Comparison of ENCODE assay signal across 17 cellular contexts in the genomic region with DNA sequence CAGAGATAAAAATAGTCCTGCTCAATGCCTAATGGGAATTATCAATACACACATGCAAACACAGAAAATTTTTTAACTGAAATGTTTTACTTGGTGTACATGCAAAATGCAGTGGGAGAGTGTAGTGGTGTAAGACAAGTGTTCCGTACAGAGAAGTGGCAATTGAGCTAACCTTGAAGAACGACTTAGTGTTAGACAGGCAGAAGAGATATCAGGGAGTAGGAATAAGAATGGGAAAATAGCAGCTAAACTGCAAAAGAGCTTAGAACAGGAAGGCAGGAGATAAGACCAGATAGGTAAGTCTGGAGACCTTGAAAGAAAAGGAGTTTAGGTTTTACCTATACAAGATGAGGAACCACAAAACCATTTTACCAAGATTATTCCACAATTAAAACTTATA. TPM values are rescaled to one million over a fixed set of nuclear protein-coding genes. Genes with fewer than 3 reads are reported as not detected.
A peak's percentile ranks its signal among the peaks of the same experiment; 100 is the strongest.
DNase-seq lines count a peak whose midpoint lies in the region; ATAC-seq and TF ChIP-seq lines count a peak whose summit lies in the region.
"Had no signal": no experiment of that assay in that cellular context is flagged by ENCODE, and none has a peak within 500 bp of the region (broad histone marks: within the 10 kb centered on the region; RNA-seq: fewer than 3 reads in every experiment).

No MANE protein-coding gene starts in this region.

- intact Hi-C loops in left ventricle myocardium inferior (cut with micrococcal nuclease) (no loop called here), Right ventricle myocardium inferior (cut with DNase I) (no loop called here)

- H3K9me3 Mint-ChIP-seq in endodermal cell: no peaks in the 10 kb centered on the region
- H3K9me3 Mint-ChIP-seq: CD14-positive monocyte had no signal

- no peak overlapping the region for H2AFZ ChIP-seq in Loucy (ENCODE audit: low read length)
- H2AFZ ChIP-seq: PC-9 had no signal

- no peaks in the 10 kb centered on the region for H3K27me3 Mint-ChIP-seq in endodermal cell (ENCODE audit: insufficient read depth)

- H3K9me2 ChIP-seq in Loucy (replicated peaks; ENCODE audit: low read depth, low read length): no peaks in the 10 kb centered on the region

- H3K27me3 ChIP-seq in left ventricle myocardium inferior (ENCODE audit: low read depth) (no peaks in the 10 kb centered on the region), Loucy (ENCODE audit: insufficient read depth, low read length, poor library complexity, severe bottlenecking) (no peaks in the 10 kb centered on the region), endodermal cell (ENCODE audit: control insufficient read depth, insufficient read depth, low read length, poor library complexity, severe bottlenecking) (no peaks in the 10 kb centered on the region)

- POLR2A ChIA-PET in HEK293T (lab: Yijun Ruan, JAX): interaction anchor here (1.3 kb wide), 1 partner anchor 9 kb away, joined by 4 read pairs; the partner anchor contains the start of gene USP24

- no peak overlapping the region for H3K4me3 Mint-ChIP-seq in endodermal cell
- H3K4me3 Mint-ChIP-seq: CD14-positive monocyte had no signal

- TF ChIP-seq CTCF in left ventricle myocardium inferior (IDR thresholded peaks at IDR 0.05; ENCODE audit: borderline replicate concordance): no peak
- no peak for TF ChIP-seq CTCF in Loucy (conservative IDR thresholded peaks at IDR 0.05; ENCODE audit: low read length)
- no peak for TF ChIP-seq CTCF in endodermal cell (conservative IDR thresholded peaks at IDR 0.05)

- H3K36me3 ChIP-seq in left ventricle myocardium inferior (no peaks in the 10 kb centered on the region), Loucy (ENCODE audit: insufficient read depth, low read length) (0 out of 2 replicates have a peak, but pooled peaks cover 9% of the 10 kb centered on the region), endodermal cell (ENCODE audit: control insufficient read depth, insufficient read depth, low read length) (peaks cover 25% of the 10 kb centered on the region)

- H4K20me1 ChIP-seq in Loucy (ENCODE audit: insufficient read depth, low read length, poor library complexity, severe bottlenecking): peaks cover 96% of the 10 kb centered on the region

- H3K4me1 Mint-ChIP-seq in endodermal cell: peaks cover 57% of the 10 kb centered on the region

- H3K9me3 ChIP-seq in left ventricle myocardium inferior (replicated peaks) (no peaks in the 10 kb centered on the region), Loucy (ENCODE audit: insufficient read depth, low read depth, low read length) (no peaks in the 10 kb centered on the region), endodermal cell (ENCODE audit: control insufficient read depth, low read length) (no peaks in the 10 kb centered on the region)

- 54 to 81% methylated on average over 2 of the region's 2 CpGs for WGBS in endodermal cell (ENCODE audit: insufficient coverage in 1 of 2, insufficient read length in 1 of 2), 2 experiments

- H3K4me1 ChIP-seq in left ventricle myocardium inferior: peaks cover 79% of the 10 kb centered on the region
- peaks cover 68% of the 10 kb centered on the region for H3K4me1 ChIP-seq in Loucy (ENCODE audit: insufficient read depth, low read length, poor library complexity, severe bottlenecking)
- H3K4me1 ChIP-seq in endodermal cell (ENCODE audit: control insufficient read depth, insufficient read depth, low read length): peaks cover 29% of the 10 kb centered on the region

- no peak for DNase-seq in left ventricle myocardium inferior
- no peak for DNase-seq in Right ventricle myocardium inferior (ENCODE audit: missing footprints)
- no peak for DNase-seq in endodermal cell
- DNase-seq in NCI-H82 treated with DMSO at 0.1 percent for 48 hours (lab: John Stamatoyannopoulos, UW; ENCODE audit: unreplicated experiment): no peak
- DNase-seq in HEK293T (ENCODE audit: extremely low spot score): no peak
- DNase-seq: COR-L47, DMS53, KBM-7, NCI-H1436, NCI-H2029, NCI-H2171, NCI-H446 treated with DMSO at 0.1 percent for 48 hours, PC-9 had no signal

- H3K9ac ChIP-seq in Loucy (ENCODE audit: low read depth, low read length, poor library complexity, severe bottlenecking) (no peak overlapping the region), endodermal cell (ENCODE audit: extremely low read depth, low read length, poor library complexity, severe bottlenecking) (no peak overlapping the region)

- H3K79me2 ChIP-seq in Loucy (ENCODE audit: insufficient read depth, low read length): peaks cover 100% of the 10 kb centered on the region

- H3F3A ChIP-seq in Loucy (ENCODE audit: low read depth): no peaks in the 10 kb centered on the region

- CTCF ChIA-PET in HEK293T (lab: Yijun Ruan, JAX): interaction anchor here (0.7 kb wide), 1 partner anchor 40 kb away, joined by 3 read pairs; no protein-coding TSS in a partner anchor

- H3K27ac ChIP-seq in left ventricle myocardium inferior (replicated peaks) (peak overlapping the region; percentile 40), endodermal cell (ENCODE audit: low read depth, low read length) (no peak overlapping the region)
- H3K27ac ChIP-seq: PC-9 had no signal

- H3K27ac Mint-ChIP-seq in endodermal cell: no peak overlapping the region

- peaks cover 14% of the 10 kb centered on the region for H3K36me3 Mint-ChIP-seq in endodermal cell (ENCODE audit: low read depth)

- H3K4me3 ChIP-seq in left ventricle myocardium inferior (no peak overlapping the region), Loucy (ENCODE audit: low read length, poor library complexity, severe bottlenecking) (peak overlapping the region; percentile 17), endodermal cell (ENCODE audit: low read length) (peak overlapping the region; percentile 64)
- H3K4me3 ChIP-seq: PC-9 had no signal

- peak overlapping the region; percentile 95 for H3K4me2 ChIP-seq in Loucy (ENCODE audit: low read depth, low read length, poor library complexity, severe bottlenecking)
- H3K4me2 ChIP-seq: PC-9 had no signal

- ATAC-seq in Right ventricle myocardium inferior: no peak
- no peak for ATAC-seq in GM19397 (IDR thresholded peaks at IDR 0.05; ENCODE audit: unreplicated experiment)
- ATAC-seq: HCT116 had no signal

TF ChIP-seq in HEK293T, 16 proteins besides CTCF, POLR2A, EP300 and RAD21:
- no peak for TF ChIP-seq FOXA1 (IDR thresholded peaks at IDR 0.05)
- no peak for TF ChIP-seq TARDBP (IDR thresholded peaks at IDR 0.05)
- no peak for TF ChIP-seq NFRKB (IDR thresholded peaks at IDR 0.05)
- no peak for TF ChIP-seq LEF1 (IDR thresholded peaks at IDR 0.05; ENCODE audit: borderline replicate concordance)
- TF ChIP-seq L3MBTL2 (conservative IDR thresholded peaks at IDR 0.05): no peak
- no peak for TF ChIP-seq SUZ12 (IDR thresholded peaks at IDR 0.05)
- TF ChIP-seq, protein P1, sequence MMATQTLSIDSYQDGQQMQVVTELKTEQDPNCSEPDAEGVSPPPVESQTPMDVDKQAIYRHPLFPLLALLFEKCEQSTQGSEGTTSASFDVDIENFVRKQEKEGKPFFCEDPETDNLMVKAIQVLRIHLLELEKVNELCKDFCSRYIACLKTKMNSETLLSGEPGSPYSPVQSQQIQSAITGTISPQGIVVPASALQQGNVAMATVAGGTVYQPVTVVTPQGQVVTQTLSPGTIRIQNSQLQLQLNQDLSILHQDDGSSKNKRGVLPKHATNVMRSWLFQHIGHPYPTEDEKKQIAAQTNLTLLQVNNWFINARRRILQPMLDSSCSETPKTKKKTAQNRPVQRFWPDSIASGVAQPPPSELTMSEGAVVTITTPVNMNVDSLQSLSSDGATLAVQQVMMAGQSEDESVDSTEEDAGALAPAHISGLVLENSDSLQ (IDR thresholded peaks at IDR 0.05): no peak
- no peak for TF ChIP-seq HDGF (IDR thresholded peaks at IDR 0.05; ENCODE audit: borderline replicate concordance)
- TF ChIP-seq ZNF384 (IDR thresholded peaks at IDR 0.05): no peak
- TF ChIP-seq ARNT (IDR thresholded peaks at IDR 0.05): no peak
- no peak for TF ChIP-seq BHLHE40 (IDR thresholded peaks at IDR 0.05; ENCODE audit: borderline replicate concordance)
- TF ChIP-seq CTBP1 (IDR thresholded peaks at IDR 0.05; ENCODE audit: borderline replicate concordance): no peak
- no peak for TF ChIP-seq FOXK2 (IDR thresholded peaks at IDR 0.05)
- TF ChIP-seq FOXM1 (IDR thresholded peaks at IDR 0.05; ENCODE audit: borderline replicate concordance): no peak
- no peak for TF ChIP-seq SP1 (IDR thresholded peaks at IDR 0.05)
- TF ChIP-seq ELF4 (IDR thresholded peaks at IDR 0.05): no peak

RNA-seq across cellular contexts. Expression of gene USP24, which starts 9.0 kb away (rescaled TPM):
- total RNA-seq in left ventricle myocardium inferior (39.5 TPM), Right ventricle myocardium inferior (34.5 TPM), endodermal cell (10 to 100 TPM; 68.2 to 71.5 TPM)
- 24.7 TPM for polyA plus RNA-seq in endodermal cell (2013, experiment 1 of 2)
- 24.5 TPM for polyA plus RNA-seq in endodermal cell (2013, experiment 2 of 2)
